20 cellular contexts compared by ENCODE assay signal in the genomic region with DNA sequence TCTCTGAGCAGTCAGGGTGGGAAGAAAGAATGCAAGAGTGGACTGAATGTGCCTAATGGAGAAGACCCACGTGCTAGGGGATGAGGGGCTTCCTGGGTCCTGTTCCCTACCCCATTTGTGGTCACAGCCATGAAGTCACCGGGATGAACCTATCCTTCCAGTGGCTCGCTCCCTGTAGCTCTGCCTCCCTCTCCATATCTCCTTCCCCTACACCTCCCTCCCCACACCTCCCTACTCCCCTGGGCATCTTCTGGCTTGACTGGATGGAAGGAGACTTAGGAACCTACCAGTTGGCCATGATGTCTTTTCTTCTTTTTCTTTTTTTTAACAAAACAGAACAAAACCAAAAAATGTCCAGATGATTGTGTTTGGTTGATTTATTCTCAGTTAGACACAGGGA. TPM values are rescaled to one million over a fixed set of nuclear protein-coding genes. Genes with fewer than 3 reads are reported as not detected.
DNase-seq lines count a peak whose midpoint lies in the region; ATAC-seq and TF ChIP-seq lines count a peak whose summit lies in the region.
"Had no signal": no experiment of that assay in that cellular context is flagged by ENCODE, and none has a peak within 500 bp of the region (broad histone marks: within the 10 kb centered on the region; RNA-seq: fewer than 3 reads in every experiment).

No MANE protein-coding gene starts in this region.

- H3K27me3 Mint-ChIP-seq in type B pancreatic cell: peaks cover 8% of the 10 kb centered on the region
- no peaks in the 10 kb centered on the region for H3K27me3 Mint-ChIP-seq in stimulated activated naive CD8-positive, alpha-beta T cell treated with anti-CD3 and anti-CD28 coated beads, Interleukin-15, amount 100 ng/mL, for 72 hours

- H3K27ac ChIP-seq in cardiac muscle cell: peak overlapping the region; percentile 79
- H3K27ac ChIP-seq in coronary artery: peak overlapping the region; percentile 32 to 68
- H3K27ac ChIP-seq in muscle layer of colon (ENCODE audit: low read depth, low read length): peak overlapping the region; percentile 67
- H3K27ac ChIP-seq: dorsolateral prefrontal cortex had no signal

- H3K9ac ChIP-seq in muscle layer of colon (ENCODE audit: low read length): no peak overlapping the region

- peak overlapping the region; percentile 68 for H3K27ac Mint-ChIP-seq in type B pancreatic cell
- H3K27ac Mint-ChIP-seq in stimulated activated naive CD8-positive, alpha-beta T cell treated with anti-CD3 and anti-CD28 coated beads, Interleukin-15, amount 100 ng/mL, for 72 hours: peak overlapping the region in 1 of 2 donors; percentile 48

- H3K9me3 Mint-ChIP-seq in type B pancreatic cell: no peaks in the 10 kb centered on the region
- no peaks in the 10 kb centered on the region for H3K9me3 Mint-ChIP-seq in stimulated activated naive CD8-positive, alpha-beta T cell treated with anti-CD3 and anti-CD28 coated beads, Interleukin-15, amount 100 ng/mL, for 72 hours
- H3K9me3 Mint-ChIP-seq: CD4-positive, CD25-positive, alpha-beta regulatory T cell had no signal

- H3K9me3 ChIP-seq in cardiac muscle cell (ENCODE audit: low read depth): no peaks in the 10 kb centered on the region
- H3K9me3 ChIP-seq in muscle layer of colon (ENCODE audit: low read length): no peaks in the 10 kb centered on the region
- H3K9me3 ChIP-seq: body of pancreas, heart left ventricle had no signal

- peaks cover 41% of the 10 kb centered on the region for H3K4me1 Mint-ChIP-seq in type B pancreatic cell (ENCODE audit: unreplicated experiment)
- H3K4me1 Mint-ChIP-seq in stimulated activated naive CD8-positive, alpha-beta T cell treated with anti-CD3 and anti-CD28 coated beads, Interleukin-15, amount 100 ng/mL, for 72 hours: peaks cover 7% of the 10 kb centered on the region
- H3K4me1 Mint-ChIP-seq: CD4-positive, CD25-positive, alpha-beta regulatory T cell had no signal

- intact Hi-C loops in Right ventricle myocardium inferior (cut with DNase I): no loop called here
- intact Hi-C loops in sciatic nerve (cut with DNase I): no loop called here

- TF ChIP-seq CTCF in cardiac muscle cell (IDR thresholded peaks at IDR 0.05; ENCODE audit: low read depth, low read length): no peak
- no peak for TF ChIP-seq CTCF in coronary artery (IDR thresholded peaks at IDR 0.05)
- no peak for TF ChIP-seq CTCF in type B pancreatic cell (conservative IDR thresholded peaks at IDR 0.05)

- peaks cover 17% of the 10 kb centered on the region for H3K36me3 Mint-ChIP-seq in type B pancreatic cell
- H3K36me3 Mint-ChIP-seq: CD4-positive, CD25-positive, alpha-beta regulatory T cell had no signal

- H3K4me3 ChIP-seq in cardiac muscle cell: no peak overlapping the region
- no peak overlapping the region for H3K4me3 ChIP-seq in coronary artery
- H3K4me3 ChIP-seq in muscle layer of colon (ENCODE audit: low read depth in 1 of 2, low read length in 2 of 2): no peak overlapping the region
- H3K4me3 ChIP-seq: body of pancreas, dorsolateral prefrontal cortex, heart left ventricle had no signal

- H3K27me3 ChIP-seq in cardiac muscle cell (no peaks in the 10 kb centered on the region), muscle layer of colon (ENCODE audit: control insufficient read depth in 1 of 2, insufficient read depth in 2 of 2, low read length in 2 of 2) (no peaks in the 10 kb centered on the region)
- H3K27me3 ChIP-seq: body of pancreas, dorsolateral prefrontal cortex, heart left ventricle had no signal

- no peak overlapping the region for H3K4me3 Mint-ChIP-seq in type B pancreatic cell
- no peak overlapping the region for H3K4me3 Mint-ChIP-seq in stimulated activated naive CD8-positive, alpha-beta T cell treated with anti-CD3 and anti-CD28 coated beads, Interleukin-15, amount 100 ng/mL, for 72 hours
- H3K4me3 Mint-ChIP-seq: CD4-positive, CD25-positive, alpha-beta regulatory T cell had no signal

- H3K36me3 ChIP-seq in cardiac muscle cell (peaks cover 11% of the 10 kb centered on the region), muscle layer of colon (ENCODE audit: insufficient read depth, low read length) (peaks cover 51% of the 10 kb centered on the region)

- no peak for ATAC-seq in Right ventricle myocardium inferior
- ATAC-seq in activated CD4-positive, CD25-positive, alpha-beta regulatory T cell treated with anti-CD3 and anti-CD28 coated beads, Interleukin-2, amount 50 U/mL, for 24 hours: no peak
- ATAC-seq in stimulated activated naive CD8-positive, alpha-beta T cell treated with anti-CD3 and anti-CD28 coated beads, Interleukin-15, amount 100 ng/mL, for 72 hours: no peak
- no peak for ATAC-seq in sciatic nerve

- no peak for DNase-seq in cardiac muscle cell (ENCODE audit: low read depth in 1 of 2, low spot score in 1 of 2)
- DNase-seq in Right ventricle myocardium inferior (ENCODE audit: missing footprints): no peak
- DNase-seq in coronary artery (ENCODE audit: low spot score): no peak
- no peak for DNase-seq in type B pancreatic cell (ENCODE audit: extremely low spot score, unreplicated experiment)
- DNase-seq in stimulated activated naive CD8-positive, alpha-beta T cell treated with anti-CD3 and anti-CD28 coated beads, Interleukin-15, amount 100 ng/mL, for 72 hours: no peak
- no peak for DNase-seq in sciatic nerve (ENCODE audit: low spot score)
- DNase-seq: activated CD4-positive, alpha-beta T cell treated with anti-CD3 and anti-CD28 coated beads, Interleukin-2, amount 50 U/mL, for 1 hour; activated naive CD4-positive, alpha-beta T cell treated with anti-CD3 and anti-CD28 coated beads, Interleukin-2, amount 50 U/mL, for 16 hours; CD4-positive, CD25-positive, alpha-beta regulatory T cell; dorsolateral prefrontal cortex; NCI-H1417; NCI-H2171 treated with DMSO at 0.1 percent for 48 hours; stimulated activated CD4-positive, alpha-beta T cell treated with anti-CD3 and anti-CD28 coated beads, Interleukin-4, amount 100 ng/mL, for 4 hours; SW 1271 had no signal

- H3K4me1 ChIP-seq in cardiac muscle cell (ENCODE audit: low read depth) (peaks cover 43% of the 10 kb centered on the region), muscle layer of colon (ENCODE audit: insufficient read depth, low read length) (peaks cover 87% of the 10 kb centered on the region)

RNA-seq across cellular contexts. Expression of gene IGFBP4, which starts 14.1 kb away (rescaled TPM):
- total RNA-seq in cardiac muscle cell (41.7 and 87.4 TPM in 2 replicates), Right ventricle myocardium inferior (228 TPM), type B pancreatic cell (ENCODE audit: low replicate concordance) (25.7 and 78.2 TPM in 2 replicates), sciatic nerve (680 TPM)
- 109 and 215 TPM in 2 replicates for polyA plus RNA-seq in cardiac muscle cell

RNA-seq across cellular contexts. Expression of gene TOP2A, which starts 39.7 kb away (rescaled TPM):
- total RNA-seq in cardiac muscle cell: 11.1 and 127 TPM in 2 replicates
- polyA plus RNA-seq in cardiac muscle cell: 21.7 and 168 TPM in 2 replicates
- total RNA-seq in Right ventricle myocardium inferior: 3.0 TPM
- total RNA-seq in type B pancreatic cell (ENCODE audit: low replicate concordance): 65.8 and 248 TPM in 2 replicates
- total RNA-seq in sciatic nerve: 1.4 TPM

RNA-seq across cellular contexts. Expression of gene TNS4, which starts 44.1 kb away (rescaled TPM):
- total RNA-seq in cardiac muscle cell: not detected in 2 replicates
- polyA plus RNA-seq in cardiac muscle cell: not detected in 2 replicates
- total RNA-seq in Right ventricle myocardium inferior: not detected
- 1.8 and 2.3 TPM in 2 replicates for total RNA-seq in type B pancreatic cell (ENCODE audit: low replicate concordance)
- total RNA-seq in sciatic nerve: 0.36 TPM
- total RNA-seq: A673, body of pancreas, dorsolateral prefrontal cortex, skeletal muscle tissue had no signal
- polyA plus RNA-seq: heart left ventricle had no signal
